8 cellular contexts compared by ENCODE assay signal in genomic region chr6:125300992-125301434, GRCh38. TPM values are rescaled to one million over a fixed set of nuclear protein-coding genes. Genes with fewer than 3 reads are reported as not detected.
DNase-seq lines count a peak whose midpoint lies in the region; ATAC-seq and TF ChIP-seq lines count a peak whose summit lies in the region.

No MANE protein-coding gene starts in this region.

- H3K4me3 ChIP-seq in coronary artery (peak overlapping the region; percentile 94), mucosa of descending colon (peak overlapping the region; percentile 60)

- no peak for ATAC-seq in mucosa of descending colon
- no peak for ATAC-seq in GM21360 (IDR thresholded peaks at IDR 0.05; ENCODE audit: unreplicated experiment)
- ATAC-seq in GM18873 (IDR thresholded peaks at IDR 0.05; ENCODE audit: low FRiP score, unreplicated experiment), result no peak

- peak overlapping the region; percentile 60 to 97 for H3K27ac ChIP-seq in coronary artery

- H3K36me3 ChIP-seq in mucosa of descending colon (ENCODE audit: low read depth), result no peaks in the 10 kb centered on the region

- DNase-seq in NCI-H345 treated with DMSO at 0.1 percent for 48 hours (lab: John Stamatoyannopoulos, UW; ENCODE audit: unreplicated experiment) (peak; percentile 5), NCI-H345 (lab: John Stamatoyannopoulos, UW) (no peak), NCI-H69 (lab: John Stamatoyannopoulos, UW) (peak; percentile 56), coronary artery (ENCODE audit: low spot score) (no peak), mucosa of descending colon (no peak), middle frontal gyrus (ENCODE audit: extremely low spot score, low spot score) (no peak)

- TF ChIP-seq CTCF in coronary artery (IDR thresholded peaks at IDR 0.05) (no peak), mucosa of descending colon (IDR thresholded peaks at IDR 0.05) (no peak)

- H3K9me3 ChIP-seq in mucosa of descending colon, result no peaks in the 10 kb centered on the region

- intact Hi-C loops in mucosa of descending colon (cut with DNase I, micrococcal nuclease), result loop anchor here in 1 of 2 donors (10.0 kb wide), 1 partner anchor 684 kb away; the partner anchor contains the start of gene TRMT11

- peaks cover 6% of the 10 kb centered on the region for H3K4me1 ChIP-seq in mucosa of descending colon (ENCODE audit: low read depth)

RNA-seq across cellular contexts. Expression of gene HDDC2, which starts 0.8 kb away (rescaled TPM):
- total RNA-seq in mucosa of descending colon, result 10 to 100 TPM; 39.9 to 64.2 (median 56.7) TPM

Comparison
In these comparisons a context has a peak if more than half of its experiments do, and no peak if none do; other contexts are left out.
1. DNase-seq: peak in NCI-H345 treated with DMSO at 0.1 percent for 48 hours (single experiment) and NCI-H69 (single experiment); none in NCI-H345 (single experiment), coronary artery (single experiment), mucosa of descending colon (0 of 3) and middle frontal gyrus (single experiment).